Comparison of ENCODE assay signal across 1 cellular context in the genomic region with DNA sequence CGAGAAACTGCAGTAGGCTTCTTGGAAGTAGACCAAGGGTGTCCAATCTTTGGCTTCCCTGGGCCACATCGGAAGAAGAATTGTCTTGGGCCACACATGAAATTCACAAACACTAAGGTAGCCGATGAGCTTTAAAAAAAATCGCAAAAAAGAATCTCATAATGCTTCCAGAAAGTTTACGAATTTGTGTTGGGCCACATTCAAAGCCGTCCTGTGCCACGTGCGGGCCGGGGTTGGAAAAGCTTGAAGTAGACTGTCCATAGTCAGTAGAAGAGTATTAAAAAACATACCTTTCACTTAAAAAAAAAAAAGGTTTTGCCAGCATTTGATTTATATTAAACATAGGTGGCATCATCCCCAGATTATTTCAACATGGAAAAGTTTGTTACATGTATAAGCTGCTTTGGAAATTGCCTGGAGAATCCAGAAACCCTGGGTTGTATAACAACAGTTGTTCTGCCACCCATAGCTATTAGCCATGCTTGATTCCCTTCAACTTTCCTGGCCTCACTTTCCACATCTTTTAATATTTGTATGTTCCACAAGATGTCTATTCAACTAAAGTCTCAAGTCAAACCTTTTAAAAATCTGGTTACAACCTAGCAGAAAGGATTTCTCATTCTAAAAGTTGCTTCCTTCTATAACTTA.
TF ChIP-seq lines count a peak whose summit lies in the region.

No MANE protein-coding gene starts in this region.

TF ChIP-seq in H1, 55 proteins besides CTCF, POLR2A, EP300 and RAD21:
- TF ChIP-seq, protein P1, sequence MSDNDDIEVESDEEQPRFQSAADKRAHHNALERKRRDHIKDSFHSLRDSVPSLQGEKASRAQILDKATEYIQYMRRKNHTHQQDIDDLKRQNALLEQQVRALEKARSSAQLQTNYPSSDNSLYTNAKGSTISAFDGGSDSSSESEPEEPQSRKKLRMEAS (IDR thresholded peaks at IDR 0.05), result no peak
- TF ChIP-seq CHD1 (IDR thresholded peaks at IDR 0.05; ENCODE audit: low read depth, low read length), result no peak
- TF ChIP-seq ZNF274 (IDR thresholded peaks at IDR 0.05; ENCODE audit: borderline replicate concordance, extremely low read depth, low read length), result no peak
- no peak for TF ChIP-seq BCL11A (IDR thresholded peaks at IDR 0.05; ENCODE audit: low read depth in 2 of 2, low read length in 2 of 2)
- no peak for TF ChIP-seq TCF12 (IDR thresholded peaks at IDR 0.05; ENCODE audit: low read depth, low read length)
- no peak for TF ChIP-seq MAFK (IDR thresholded peaks at IDR 0.05; ENCODE audit: low read depth, low read length)
- TF ChIP-seq RNF2 (IDR thresholded peaks at IDR 0.05; ENCODE audit: borderline replicate concordance, low read depth, low read length, missing control alignments, poor library complexity, severe bottlenecking), result no peak
- no peak for TF ChIP-seq SAP30 (IDR thresholded peaks at IDR 0.05; ENCODE audit: insufficient read depth, insufficient replicate concordance, low read length)
- no peak for TF ChIP-seq SP2 (IDR thresholded peaks at IDR 0.05; ENCODE audit: low read length)
- TF ChIP-seq, protein P2, sequence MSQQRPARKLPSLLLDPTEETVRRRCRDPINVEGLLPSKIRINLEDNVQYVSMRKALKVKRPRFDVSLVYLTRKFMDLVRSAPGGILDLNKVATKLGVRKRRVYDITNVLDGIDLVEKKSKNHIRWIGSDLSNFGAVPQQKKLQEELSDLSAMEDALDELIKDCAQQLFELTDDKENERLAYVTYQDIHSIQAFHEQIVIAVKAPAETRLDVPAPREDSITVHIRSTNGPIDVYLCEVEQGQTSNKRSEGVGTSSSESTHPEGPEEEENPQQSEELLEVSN (IDR thresholded peaks at IDR 0.05), result no peak
- no peak for TF ChIP-seq BRCA1 (IDR thresholded peaks at IDR 0.05; ENCODE audit: low read depth, low read length)
